ENCODE assay signal across 1 cellular context in the genomic region with DNA sequence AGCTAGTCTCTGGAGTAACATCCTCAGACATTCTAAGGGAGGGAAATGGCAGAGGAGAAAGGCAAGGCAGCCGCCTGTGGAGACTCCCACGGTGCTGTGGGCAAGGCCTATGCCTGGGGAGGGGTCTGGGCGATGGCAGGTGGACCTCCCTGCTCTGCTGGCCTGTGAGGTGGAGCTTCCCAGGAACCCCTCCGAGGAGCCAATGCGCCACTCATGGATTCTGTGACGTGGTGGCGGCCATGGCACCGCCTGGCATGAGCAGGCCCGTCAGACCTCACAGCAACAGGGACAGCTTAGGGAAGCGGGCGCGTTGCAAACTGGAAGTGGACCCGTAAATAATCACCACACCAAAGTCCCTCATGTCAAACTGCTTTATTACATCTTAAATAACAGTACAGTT.
TF ChIP-seq lines count a peak whose summit lies in the region.

No MANE protein-coding gene starts in this region.

TF ChIP-seq in HepG2, 621 proteins besides CTCF, POLR2A, EP300 and RAD21:
- TF ChIP-seq AGO2 (optimal IDR thresholded peaks at IDR 0.05; ENCODE audit: low read depth, low read length) (peak; percentile 52), ZNF766 (CRISPR knock-in tag; IDR thresholded peaks at IDR 0.05; ENCODE audit: borderline replicate concordance) (no peak)
- TF ChIP-seq, protein P1, sequence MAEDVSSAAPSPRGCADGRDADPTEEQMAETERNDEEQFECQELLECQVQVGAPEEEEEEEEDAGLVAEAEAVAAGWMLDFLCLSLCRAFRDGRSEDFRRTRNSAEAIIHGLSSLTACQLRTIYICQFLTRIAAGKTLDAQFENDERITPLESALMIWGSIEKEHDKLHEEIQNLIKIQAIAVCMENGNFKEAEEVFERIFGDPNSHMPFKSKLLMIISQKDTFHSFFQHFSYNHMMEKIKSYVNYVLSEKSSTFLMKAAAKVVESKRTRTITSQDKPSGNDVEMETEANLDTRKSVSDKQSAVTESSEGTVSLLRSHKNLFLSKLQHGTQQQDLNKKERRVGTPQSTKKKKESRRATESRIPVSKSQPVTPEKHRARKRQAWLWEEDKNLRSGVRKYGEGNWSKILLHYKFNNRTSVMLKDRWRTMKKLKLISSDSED (CRISPR knock-in tag; IDR thresholded peaks at IDR 0.05), result no peak
